Comparison of ENCODE assay signal across 30 cellular contexts in genomic region chr6:114648847-114649246, GRCh38.
"Had no signal": no experiment of that assay in that cellular context is flagged by ENCODE, and none has a peak within 500 bp of the region (broad histone marks: within the 10 kb centered on the region; RNA-seq: fewer than 3 reads in every experiment).

No MANE protein-coding gene starts in this region.

- H3K4me3 ChIP-seq: breast epithelium, cardiac muscle cell, colonic mucosa, esophagus muscularis mucosa, gastroesophageal sphincter, heart right ventricle had no signal

- H3K27me3 ChIP-seq: breast epithelium, cardiac muscle cell, colonic mucosa, esophagus muscularis mucosa, gastroesophageal sphincter, heart right ventricle had no signal

- DNase-seq: activated CD4-positive, alpha-beta memory T cell treated with anti-CD3 and anti-CD28 coated beads for 36 hours; activated CD4-positive, alpha-beta T cell treated with anti-CD3 and anti-CD28 coated beads for 36 hours; activated CD4-positive, alpha-beta T cell treated with anti-CD3 and anti-CD28 coated beads, Interleukin-2, amount 10 ng/mL, durations not matched to agents 24 days and 14 days; activated CD4-positive, CD25-positive, alpha-beta regulatory T cell; activated CD4-positive, CD25-positive, alpha-beta regulatory T cell treated with anti-CD3 and anti-CD28 coated beads, Interleukin-2, amount 50 U/mL, for 72 hours; activated CD8-positive, alpha-beta memory T cell treated with anti-CD3 and anti-CD28 coated beads, Interleukin-2, amount 10 ng/mL, durations not matched to agents 7 days and 5 days; activated CD8-positive, alpha-beta memory T cell treated with anti-CD3 and anti-CD28 coated beads, Interleukin-2, amount 50 U/mL, for 4 hours; activated CD8-positive, alpha-beta T cell treated with anti-CD3 and anti-CD28 coated beads, Interleukin-2, amount 10 ng/mL, durations not matched to agents 7 days and 5 days; activated gamma-delta T cell; activated naive CD4-positive, alpha-beta T cell; activated naive CD4-positive, alpha-beta T cell treated with anti-CD3 and anti-CD28 coated beads, Interleukin-2, amount 10 ng/mL, durations not matched to agents 7 days and 5 days; activated naive CD8-positive, alpha-beta T cell treated with anti-CD3 and anti-CD28 coated beads, Interleukin-2, amount 10 ng/mL, durations not matched to agents 7 days and 5 days; activated T-cell treated with anti-CD3 and anti-CD28 coated beads, Interleukin-2, amount 50 U/mL, for 1 hour; activated T-cell treated with anti-CD3 and anti-CD28 coated beads, Interleukin-2, amount 50 U/mL, for 48 hours; amniotic stem cell; anterior cingulate cortex; central memory CD4-positive, alpha-beta T cell; cerebellar nuclear complex; colonic mucosa; effector CD8-positive, alpha-beta T cell; foreskin melanocyte; heart right ventricle; T-helper 1 cell; T-helper 17 cell had no signal

- H3K36me3 ChIP-seq: breast epithelium, cardiac muscle cell, colonic mucosa, esophagus muscularis mucosa, gastroesophageal sphincter, heart right ventricle had no signal

- ATAC-seq: activated CD4-positive, alpha-beta T cell treated with anti-CD3 and anti-CD28 coated beads for 36 hours; activated CD8-positive, alpha-beta memory T cell treated with anti-CD3 and anti-CD28 coated beads, Interleukin-2, amount 10 ng/mL, durations not matched to agents 7 days and 5 days; activated CD8-positive, alpha-beta T cell treated with anti-CD3 and anti-CD28 coated beads, Interleukin-2, amount 10 ng/mL, durations not matched to agents 7 days and 5 days; activated naive CD4-positive, alpha-beta T cell treated with anti-CD3 and anti-CD28 coated beads, Interleukin-2, amount 50 U/mL, for 72 hours; gastroesophageal sphincter; heart right ventricle; T-helper 17 cell had no signal

- H3K27me3 Mint-ChIP-seq: activated CD4-positive, alpha-beta memory T cell treated with anti-CD3 and anti-CD28 coated beads for 36 hours; activated CD4-positive, alpha-beta T cell treated with anti-CD3 and anti-CD28 coated beads for 36 hours; activated CD4-positive, alpha-beta T cell treated with anti-CD3 and anti-CD28 coated beads, Interleukin-2, amount 10 ng/mL, durations not matched to agents 24 days and 14 days; activated CD8-positive, alpha-beta memory T cell treated with anti-CD3 and anti-CD28 coated beads, Interleukin-2, amount 10 ng/mL, durations not matched to agents 7 days and 5 days; activated naive CD4-positive, alpha-beta T cell treated with anti-CD3 and anti-CD28 coated beads, Interleukin-2, amount 10 ng/mL, durations not matched to agents 7 days and 5 days; activated naive CD8-positive, alpha-beta T cell treated with anti-CD3 and anti-CD28 coated beads, Interleukin-2, amount 10 ng/mL, durations not matched to agents 7 days and 5 days; brain; T-helper 17 cell had no signal

- H3K4me3 Mint-ChIP-seq: activated CD4-positive, alpha-beta memory T cell treated with anti-CD3 and anti-CD28 coated beads for 36 hours; activated CD4-positive, alpha-beta T cell treated with anti-CD3 and anti-CD28 coated beads for 36 hours; activated CD4-positive, alpha-beta T cell treated with anti-CD3 and anti-CD28 coated beads, Interleukin-2, amount 10 ng/mL, durations not matched to agents 24 days and 14 days; activated CD8-positive, alpha-beta memory T cell treated with anti-CD3 and anti-CD28 coated beads, Interleukin-2, amount 10 ng/mL, durations not matched to agents 7 days and 5 days; activated CD8-positive, alpha-beta T cell treated with anti-CD3 and anti-CD28 coated beads, Interleukin-2, amount 10 ng/mL, durations not matched to agents 7 days and 5 days; activated naive CD4-positive, alpha-beta T cell treated with anti-CD3 and anti-CD28 coated beads, Interleukin-2, amount 10 ng/mL, durations not matched to agents 7 days and 5 days; activated naive CD8-positive, alpha-beta T cell treated with anti-CD3 and anti-CD28 coated beads, Interleukin-2, amount 10 ng/mL, durations not matched to agents 7 days and 5 days; brain; T-helper 17 cell had no signal

- H3K27ac Mint-ChIP-seq: activated CD4-positive, alpha-beta memory T cell treated with anti-CD3 and anti-CD28 coated beads for 36 hours; activated CD4-positive, alpha-beta T cell treated with anti-CD3 and anti-CD28 coated beads for 36 hours; activated CD4-positive, alpha-beta T cell treated with anti-CD3 and anti-CD28 coated beads, Interleukin-2, amount 10 ng/mL, durations not matched to agents 24 days and 14 days; activated CD8-positive, alpha-beta memory T cell treated with anti-CD3 and anti-CD28 coated beads, Interleukin-2, amount 10 ng/mL, durations not matched to agents 7 days and 5 days; activated CD8-positive, alpha-beta T cell treated with anti-CD3 and anti-CD28 coated beads, Interleukin-2, amount 10 ng/mL, durations not matched to agents 7 days and 5 days; activated naive CD4-positive, alpha-beta T cell treated with anti-CD3 and anti-CD28 coated beads, Interleukin-2, amount 10 ng/mL, durations not matched to agents 7 days and 5 days; activated naive CD4-positive, alpha-beta T cell treated with anti-CD3 and anti-CD28 coated beads, Interleukin-2, amount 50 U/mL, for 72 hours; activated naive CD8-positive, alpha-beta T cell treated with anti-CD3 and anti-CD28 coated beads, Interleukin-2, amount 10 ng/mL, durations not matched to agents 7 days and 5 days; brain; T-helper 17 cell had no signal

- H3K27ac ChIP-seq: breast epithelium, cardiac muscle cell, colonic mucosa, esophagus muscularis mucosa, gastroesophageal sphincter, heart right ventricle had no signal

- H3K36me3 Mint-ChIP-seq: activated CD4-positive, alpha-beta memory T cell treated with anti-CD3 and anti-CD28 coated beads for 36 hours; activated CD8-positive, alpha-beta memory T cell treated with anti-CD3 and anti-CD28 coated beads, Interleukin-2, amount 10 ng/mL, durations not matched to agents 7 days and 5 days; activated naive CD4-positive, alpha-beta T cell treated with anti-CD3 and anti-CD28 coated beads, Interleukin-2, amount 10 ng/mL, durations not matched to agents 7 days and 5 days; activated naive CD8-positive, alpha-beta T cell treated with anti-CD3 and anti-CD28 coated beads, Interleukin-2, amount 10 ng/mL, durations not matched to agents 7 days and 5 days; brain had no signal

- H3K4me1 Mint-ChIP-seq: activated CD4-positive, alpha-beta T cell treated with anti-CD3 and anti-CD28 coated beads for 36 hours; activated CD4-positive, alpha-beta T cell treated with anti-CD3 and anti-CD28 coated beads, Interleukin-2, amount 10 ng/mL, durations not matched to agents 24 days and 14 days; activated CD8-positive, alpha-beta memory T cell treated with anti-CD3 and anti-CD28 coated beads, Interleukin-2, amount 10 ng/mL, durations not matched to agents 7 days and 5 days; activated naive CD4-positive, alpha-beta T cell treated with anti-CD3 and anti-CD28 coated beads, Interleukin-2, amount 10 ng/mL, durations not matched to agents 7 days and 5 days; activated naive CD8-positive, alpha-beta T cell treated with anti-CD3 and anti-CD28 coated beads, Interleukin-2, amount 10 ng/mL, durations not matched to agents 7 days and 5 days; brain; T-helper 17 cell had no signal

- H3K4me1 ChIP-seq: breast epithelium, colonic mucosa, esophagus muscularis mucosa, gastroesophageal sphincter, heart right ventricle had no signal

- H3K9me3 ChIP-seq: breast epithelium, colonic mucosa, esophagus muscularis mucosa, gastroesophageal sphincter had no signal

- H3K9me3 Mint-ChIP-seq: activated CD4-positive, alpha-beta memory T cell treated with anti-CD3 and anti-CD28 coated beads for 36 hours; activated CD4-positive, alpha-beta T cell treated with anti-CD3 and anti-CD28 coated beads, Interleukin-2, amount 10 ng/mL, durations not matched to agents 24 days and 14 days; activated naive CD4-positive, alpha-beta T cell treated with anti-CD3 and anti-CD28 coated beads, Interleukin-2, amount 10 ng/mL, durations not matched to agents 7 days and 5 days; brain had no signal
